In the genomic region with DNA sequence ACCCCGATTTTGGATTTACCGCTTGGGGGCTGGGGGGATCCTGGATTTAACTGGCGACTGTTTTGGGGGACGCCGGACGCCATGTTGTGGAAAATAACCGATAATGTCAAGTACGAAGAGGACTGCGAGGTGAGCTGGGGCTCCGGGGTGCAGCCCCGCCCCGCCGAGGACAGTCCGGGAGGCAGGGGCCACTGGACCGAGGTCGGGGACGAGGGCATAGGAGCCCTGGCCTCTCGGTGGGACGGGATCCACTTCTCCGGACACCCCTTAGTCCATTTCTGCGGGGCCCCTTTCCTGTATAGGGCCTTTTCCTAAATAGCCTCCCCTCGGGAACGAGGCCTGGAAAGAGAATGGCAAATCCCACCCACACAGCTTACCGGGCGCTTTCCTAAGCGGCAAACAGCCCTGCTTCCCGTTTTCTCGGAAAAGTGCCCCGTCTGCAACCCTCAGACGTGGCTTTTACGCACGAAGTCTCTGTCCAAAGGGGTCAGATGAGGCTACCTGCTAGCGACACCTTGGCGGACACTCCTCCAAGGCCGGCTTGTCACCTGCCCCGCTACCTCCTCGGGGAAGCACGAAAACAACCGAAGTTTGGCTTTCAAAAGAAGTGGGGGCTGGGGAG, we compare ENCODE assay signal across 2 cellular contexts.
TF ChIP-seq lines count a peak whose summit lies in the region.

No MANE protein-coding gene starts in this region.

TF ChIP-seq in Ishikawa, 13 proteins besides CTCF, POLR2A, EP300 and RAD21 (continued from another document):
- TF ChIP-seq YY1 (IDR thresholded peaks at IDR 0.05; ENCODE audit: low read depth): peak; percentile 38; the same call in 1 of the 2 replicates

TF ChIP-seq in H1, 55 proteins besides CTCF, POLR2A, EP300 and RAD21 (continued from another document):
- TF ChIP-seq, protein P1, sequence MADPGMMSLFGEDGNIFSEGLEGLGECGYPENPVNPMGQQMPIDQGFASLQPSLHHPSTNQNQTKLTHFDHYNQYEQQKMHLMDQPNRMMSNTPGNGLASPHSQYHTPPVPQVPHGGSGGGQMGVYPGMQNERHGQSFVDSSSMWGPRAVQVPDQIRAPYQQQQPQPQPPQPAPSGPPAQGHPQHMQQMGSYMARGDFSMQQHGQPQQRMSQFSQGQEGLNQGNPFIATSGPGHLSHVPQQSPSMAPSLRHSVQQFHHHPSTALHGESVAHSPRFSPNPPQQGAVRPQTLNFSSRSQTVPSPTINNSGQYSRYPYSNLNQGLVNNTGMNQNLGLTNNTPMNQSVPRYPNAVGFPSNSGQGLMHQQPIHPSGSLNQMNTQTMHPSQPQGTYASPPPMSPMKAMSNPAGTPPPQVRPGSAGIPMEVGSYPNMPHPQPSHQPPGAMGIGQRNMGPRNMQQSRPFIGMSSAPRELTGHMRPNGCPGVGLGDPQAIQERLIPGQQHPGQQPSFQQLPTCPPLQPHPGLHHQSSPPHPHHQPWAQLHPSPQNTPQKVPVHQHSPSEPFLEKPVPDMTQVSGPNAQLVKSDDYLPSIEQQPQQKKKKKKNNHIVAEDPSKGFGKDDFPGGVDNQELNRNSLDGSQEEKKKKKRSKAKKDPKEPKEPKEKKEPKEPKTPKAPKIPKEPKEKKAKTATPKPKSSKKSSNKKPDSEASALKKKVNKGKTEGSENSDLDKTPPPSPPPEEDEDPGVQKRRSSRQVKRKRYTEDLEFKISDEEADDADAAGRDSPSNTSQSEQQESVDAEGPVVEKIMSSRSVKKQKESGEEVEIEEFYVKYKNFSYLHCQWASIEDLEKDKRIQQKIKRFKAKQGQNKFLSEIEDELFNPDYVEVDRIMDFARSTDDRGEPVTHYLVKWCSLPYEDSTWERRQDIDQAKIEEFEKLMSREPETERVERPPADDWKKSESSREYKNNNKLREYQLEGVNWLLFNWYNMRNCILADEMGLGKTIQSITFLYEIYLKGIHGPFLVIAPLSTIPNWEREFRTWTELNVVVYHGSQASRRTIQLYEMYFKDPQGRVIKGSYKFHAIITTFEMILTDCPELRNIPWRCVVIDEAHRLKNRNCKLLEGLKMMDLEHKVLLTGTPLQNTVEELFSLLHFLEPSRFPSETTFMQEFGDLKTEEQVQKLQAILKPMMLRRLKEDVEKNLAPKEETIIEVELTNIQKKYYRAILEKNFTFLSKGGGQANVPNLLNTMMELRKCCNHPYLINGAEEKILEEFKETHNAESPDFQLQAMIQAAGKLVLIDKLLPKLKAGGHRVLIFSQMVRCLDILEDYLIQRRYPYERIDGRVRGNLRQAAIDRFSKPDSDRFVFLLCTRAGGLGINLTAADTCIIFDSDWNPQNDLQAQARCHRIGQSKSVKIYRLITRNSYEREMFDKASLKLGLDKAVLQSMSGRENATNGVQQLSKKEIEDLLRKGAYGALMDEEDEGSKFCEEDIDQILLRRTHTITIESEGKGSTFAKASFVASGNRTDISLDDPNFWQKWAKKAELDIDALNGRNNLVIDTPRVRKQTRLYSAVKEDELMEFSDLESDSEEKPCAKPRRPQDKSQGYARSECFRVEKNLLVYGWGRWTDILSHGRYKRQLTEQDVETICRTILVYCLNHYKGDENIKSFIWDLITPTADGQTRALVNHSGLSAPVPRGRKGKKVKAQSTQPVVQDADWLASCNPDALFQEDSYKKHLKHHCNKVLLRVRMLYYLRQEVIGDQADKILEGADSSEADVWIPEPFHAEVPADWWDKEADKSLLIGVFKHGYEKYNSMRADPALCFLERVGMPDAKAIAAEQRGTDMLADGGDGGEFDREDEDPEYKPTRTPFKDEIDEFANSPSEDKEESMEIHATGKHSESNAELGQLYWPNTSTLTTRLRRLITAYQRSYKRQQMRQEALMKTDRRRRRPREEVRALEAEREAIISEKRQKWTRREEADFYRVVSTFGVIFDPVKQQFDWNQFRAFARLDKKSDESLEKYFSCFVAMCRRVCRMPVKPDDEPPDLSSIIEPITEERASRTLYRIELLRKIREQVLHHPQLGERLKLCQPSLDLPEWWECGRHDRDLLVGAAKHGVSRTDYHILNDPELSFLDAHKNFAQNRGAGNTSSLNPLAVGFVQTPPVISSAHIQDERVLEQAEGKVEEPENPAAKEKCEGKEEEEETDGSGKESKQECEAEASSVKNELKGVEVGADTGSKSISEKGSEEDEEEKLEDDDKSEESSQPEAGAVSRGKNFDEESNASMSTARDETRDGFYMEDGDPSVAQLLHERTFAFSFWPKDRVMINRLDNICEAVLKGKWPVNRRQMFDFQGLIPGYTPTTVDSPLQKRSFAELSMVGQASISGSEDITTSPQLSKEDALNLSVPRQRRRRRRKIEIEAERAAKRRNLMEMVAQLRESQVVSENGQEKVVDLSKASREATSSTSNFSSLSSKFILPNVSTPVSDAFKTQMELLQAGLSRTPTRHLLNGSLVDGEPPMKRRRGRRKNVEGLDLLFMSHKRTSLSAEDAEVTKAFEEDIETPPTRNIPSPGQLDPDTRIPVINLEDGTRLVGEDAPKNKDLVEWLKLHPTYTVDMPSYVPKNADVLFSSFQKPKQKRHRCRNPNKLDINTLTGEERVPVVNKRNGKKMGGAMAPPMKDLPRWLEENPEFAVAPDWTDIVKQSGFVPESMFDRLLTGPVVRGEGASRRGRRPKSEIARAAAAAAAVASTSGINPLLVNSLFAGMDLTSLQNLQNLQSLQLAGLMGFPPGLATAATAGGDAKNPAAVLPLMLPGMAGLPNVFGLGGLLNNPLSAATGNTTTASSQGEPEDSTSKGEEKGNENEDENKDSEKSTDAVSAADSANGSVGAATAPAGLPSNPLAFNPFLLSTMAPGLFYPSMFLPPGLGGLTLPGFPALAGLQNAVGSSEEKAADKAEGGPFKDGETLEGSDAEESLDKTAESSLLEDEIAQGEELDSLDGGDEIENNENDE (IDR thresholded peaks at IDR 0.05; ENCODE audit: insufficient replicate concordance, low read length): no peak
- TF ChIP-seq YY1 (IDR thresholded peaks at IDR 0.05; ENCODE audit: low read depth, low read length) (peak; percentile 10; the same call in 1 of the 2 replicates), HDAC2 (IDR thresholded peaks at IDR 0.05; ENCODE audit: borderline replicate concordance in 1 of 2, low read depth in 2 of 2, low read length in 2 of 2) (no peak), SP4 (IDR thresholded peaks at IDR 0.05; ENCODE audit: low read length) (no peak), KDM1A (IDR thresholded peaks at IDR 0.05; ENCODE audit: borderline replicate concordance, low read length) (no peak), GTF2F1 (IDR thresholded peaks at IDR 0.05; ENCODE audit: borderline replicate concordance, low read depth, low read length) (no peak)
